ENCODE assay signal across 8 cellular contexts in genomic region chr12:76032043-76032981, GRCh38. TPM values are rescaled to one million over a fixed set of nuclear protein-coding genes. Genes with fewer than 3 reads are reported as not detected.
DNase-seq lines count a peak whose midpoint lies in the region; FAIRE-seq and TF ChIP-seq lines count a peak whose summit lies in the region.

No MANE protein-coding gene starts in this region.

- 8 to 10% methylated on average over 48 to 56 of the region's 58 CpGs for WGBS in tibial nerve, 2 donors

- H2AFZ ChIP-seq in fibroblast of lung (ENCODE audit: low read length): no peak overlapping the region

- peak; percentile 15 for FAIRE-seq in H54 (lab: Jason Lieb, UNC)

- H3K9me3 ChIP-seq in fibroblast of lung (ENCODE audit: control insufficient read depth, insufficient read depth, low read depth, low read length) (no peaks in the 10 kb centered on the region), tibial nerve (no peaks in the 10 kb centered on the region)

- H3K27ac ChIP-seq in fibroblast of lung (ENCODE audit: insufficient read depth, low read length) (peak overlapping the region; percentile 97), tibial nerve (peak overlapping the region; percentile 81 to 98 (median 93))

- peaks cover 76% of the 10 kb centered on the region for H3K79me2 ChIP-seq in fibroblast of lung (ENCODE audit: control insufficient read depth, insufficient read depth, low read length)

- TF ChIP-seq CTCF in GM12873 (IDR thresholded peaks at IDR 0.05; ENCODE audit: insufficient read depth, low read depth, low read length, missing control alignments) (peak; percentile 3), fibroblast of lung (conservative IDR thresholded peaks at IDR 0.05 in 1 of 2, IDR thresholded peaks at IDR 0.05 in 1 of 2; ENCODE audit: low read depth in 1 of 2, low read length in 2 of 2) (no peak), tibial nerve (IDR thresholded peaks at IDR 0.05) (no peak)

- H3K36me3 ChIP-seq in fibroblast of lung (ENCODE audit: control insufficient read depth, insufficient read depth, low read length) (peaks cover 8% of the 10 kb centered on the region), tibial nerve (no peaks in the 10 kb centered on the region)

- no peak for DNase-seq in H54 (ENCODE audit: insufficient read length, low spot score)
- peak; percentile 69 for DNase-seq in LHCN-M2 (ENCODE audit: low read depth)
- peak; percentile 78 for DNase-seq in activated CD8-positive, alpha-beta memory T cell treated with anti-CD3 and anti-CD28 coated beads, Interleukin-2, amount 50 U/mL, for 48 hours
- DNase-seq in fibroblast of lung (ENCODE audit: low read depth in 2 of 2): peak; percentile 75
- peak; percentile 78 for DNase-seq in myocyte (ENCODE audit: low read depth)
- peak in 1 of 2 donors; percentile 44 for DNase-seq in tibial nerve (ENCODE audit: low spot score in 2 of 2)
- no peak for DNase-seq in NCI-H146 treated with DMSO at 0.1 percent for 48 hours (lab: John Stamatoyannopoulos, UW; ENCODE audit: unreplicated experiment)

- peak overlapping the region; percentile 71 to 94 (median 81) for H3K4me3 ChIP-seq in fibroblast of lung (replicated peaks in 1 of 4; ENCODE audit: control extremely low read depth in 1 of 4, insufficient read depth in 1 of 4, low read depth in 3 of 4, low read length in 4 of 4)
- peak overlapping the region; percentile 50 to 95 (median 76) for H3K4me3 ChIP-seq in tibial nerve

- no peak for TF ChIP-seq EP300 in tibial nerve (IDR thresholded peaks at IDR 0.05)

- TF ChIP-seq POLR2A in H54 (IDR thresholded peaks at IDR 0.05; ENCODE audit: low read depth, low read length): no peak
- no peak for TF ChIP-seq POLR2A in tibial nerve (IDR thresholded peaks at IDR 0.05)

- H3K27me3 ChIP-seq in fibroblast of lung (ENCODE audit: control insufficient read depth, insufficient read depth, low read length) (no peaks in the 10 kb centered on the region), tibial nerve (no peaks in the 10 kb centered on the region)

- no peaks in the 10 kb centered on the region for H4K20me1 ChIP-seq in fibroblast of lung (ENCODE audit: control insufficient read depth, extremely low read depth, insufficient read depth, low read length)

- H3K4me1 ChIP-seq in fibroblast of lung (ENCODE audit: control insufficient read depth, extremely low read depth, insufficient read depth, low read length) (peaks cover 9% of the 10 kb centered on the region), tibial nerve (peaks cover 0 to 44% (median 6%) of the 10 kb centered on the region in 4 donors)

- H3K9ac ChIP-seq in fibroblast of lung (ENCODE audit: insufficient read depth, low read length): peak overlapping the region; percentile 99

- peak overlapping the region; percentile 92 for H3K4me2 ChIP-seq in fibroblast of lung (ENCODE audit: extremely low read depth, insufficient read depth, low read length)

RNA-seq across cellular contexts. Expression of gene PHLDA1, which starts 0.7 kb away (rescaled TPM):
- total RNA-seq in LHCN-M2 (2014; rRNA removed) (191 TPM in 2 replicates), fibroblast of lung (127 and 252 TPM in 2 replicates), myocyte (68.1 and 72.4 TPM in 2 replicates), tibial nerve (10 to 100 TPM; 23.6 to 34.9 (median 30.7) TPM)
- 32.0 TPM for polyA plus RNA-seq in LHCN-M2 (2012)
- polyA plus RNA-seq in fibroblast of lung: 48.1 and 125 TPM in 2 replicates
- 50.4 and 127 TPM in 2 replicates for polyA plus RNA-seq in fibroblast of lung (2012)
- polyA minus RNA-seq in fibroblast of lung (ENCODE audit: low replicate concordance): 22.8 and 76.1 TPM in 2 replicates
- polyA plus RNA-seq in myocyte (2012): 27.4 TPM

RNA-seq across cellular contexts. Expression of gene NAP1L1, which starts 52.2 kb away (rescaled TPM):
- total RNA-seq in LHCN-M2 (2014; rRNA removed) (397 and 482 TPM in 2 replicates), fibroblast of lung (275 and 299 TPM in 2 replicates), myocyte (334 and 347 TPM in 2 replicates), tibial nerve (100 to 1,000 TPM; 325 to 541 (median 390) TPM)
- polyA plus RNA-seq in LHCN-M2 (2012): 734 TPM
- polyA plus RNA-seq in fibroblast of lung: 574 and 695 TPM in 2 replicates
- 533 and 666 TPM in 2 replicates for polyA plus RNA-seq in fibroblast of lung (2012)
- 9.2 and 16.5 TPM in 2 replicates for polyA minus RNA-seq in fibroblast of lung (ENCODE audit: low replicate concordance)
- polyA plus RNA-seq in myocyte (2012): 440 TPM

Comparison
In these comparisons a context has a peak if more than half of its experiments do, and no peak if none do; other contexts are left out.
1. DNase-seq: peak in LHCN-M2 (single experiment), activated CD8-positive, alpha-beta memory T cell treated with anti-CD3 and anti-CD28 coated beads, Interleukin-2, amount 50 U/mL, for 48 hours (single experiment), fibroblast of lung (2 of 2) and myocyte (single experiment); none in H54 (single experiment) and NCI-H146 treated with DMSO at 0.1 percent for 48 hours (single experiment).